In genomic region chr4:111943796-111944203, GRCh38 we compare ENCODE assay signal across 8 cellular contexts.
DNase-seq lines count a peak whose midpoint lies in the region; ATAC-seq and TF ChIP-seq lines count a peak whose summit lies in the region.

No MANE protein-coding gene starts in this region.

- no peaks in the 10 kb centered on the region for H3K9me3 ChIP-seq in Panc1 (ENCODE audit: control insufficient read depth, insufficient read depth, low read depth, low read length)

- intact Hi-C loops in Panc1 (cut with micrococcal nuclease; ENCODE audit: unreplicated experiment): loop anchor here (5.0 kb wide), 1 partner anchor 89 kb away; no protein-coding TSS in a partner anchor

- in situ Hi-C loops in Panc1 (cut with HindIII; ENCODE audit: low pct_unique_long_range_greater_than_20kb, low sequenced_read_pairs): no loop called here

- H3K4me3 ChIP-seq in Panc1 (ENCODE audit: low read depth in 2 of 2, low read length in 2 of 2): no peak overlapping the region
- no peak overlapping the region for H3K4me3 ChIP-seq in fibroblast of villous mesenchyme (ENCODE audit: low read depth, low read length)

- peak; percentile 9 for DNase-seq in DMS153 (lab: John Stamatoyannopoulos, UW)
- DNase-seq in DMS153 treated with DMSO at 0.1 percent for 48 hours (lab: John Stamatoyannopoulos, UW; ENCODE audit: unreplicated experiment): no peak
- DNase-seq in Panc1 (ENCODE audit: low read depth, low spot score): no peak
- DNase-seq in fibroblast of villous mesenchyme (ENCODE audit: low read depth): peak; percentile 42
- DNase-seq in type B pancreatic cell (ENCODE audit: extremely low spot score, unreplicated experiment): no peak
- no peak for DNase-seq in dedifferentiated amniotic fluid mesenchymal stem cell (ENCODE audit: extremely low spot score)

- no peak overlapping the region for H3K27ac ChIP-seq in Panc1 (ENCODE audit: low read length)

- no peaks in the 10 kb centered on the region for H3K36me3 ChIP-seq in Panc1 (ENCODE audit: control insufficient read depth, insufficient read depth, low read length)

- TF ChIP-seq CTCF in Panc1 (IDR thresholded peaks at IDR 0.05) (peak; percentile 64), fibroblast of villous mesenchyme (IDR thresholded peaks at IDR 0.05; ENCODE audit: insufficient read depth, low read depth, low read length) (peak; percentile 55), type B pancreatic cell (conservative IDR thresholded peaks at IDR 0.05) (peak; percentile 63)

- no peaks in the 10 kb centered on the region for H3K4me1 Mint-ChIP-seq in type B pancreatic cell (ENCODE audit: unreplicated experiment)

- H3K4me3 Mint-ChIP-seq in type B pancreatic cell: no peak overlapping the region

- H3K36me3 Mint-ChIP-seq in type B pancreatic cell: no peaks in the 10 kb centered on the region

- BruUV-seq in Panc1 (replicated peaks; lab: Mats Ljungman, UMichigan): no TSS peak

- H3K27me3 Mint-ChIP-seq in type B pancreatic cell: peaks cover 2% of the 10 kb centered on the region

- POLR2A ChIA-PET in Panc1 (lab: Charles Lee): interaction anchor here (1.0 kb wide), 1 partner anchor 87 kb away, joined by 3 read pairs; no protein-coding TSS in a partner anchor

- H3K27me3 ChIP-seq in Panc1 (ENCODE audit: control insufficient read depth, insufficient read depth, low read length): no peaks in the 10 kb centered on the region

- H3K4me1 ChIP-seq in Panc1 (ENCODE audit: control insufficient read depth, insufficient read depth, low read length): no peaks in the 10 kb centered on the region

- no peak overlapping the region for H3K27ac Mint-ChIP-seq in type B pancreatic cell

- peak; percentile 78 for ATAC-seq in GM21515 (IDR thresholded peaks at IDR 0.05; ENCODE audit: unreplicated experiment)
- peak; percentile 90 for ATAC-seq in HG03521 (IDR thresholded peaks at IDR 0.05; ENCODE audit: unreplicated experiment)
- ATAC-seq in Panc1: peak; percentile 74; the same call in 1 of the 2 replicates

- CTCF ChIA-PET in Panc1 (lab: Charles Lee): no interaction called here

- no peaks in the 10 kb centered on the region for H3K9me3 Mint-ChIP-seq in type B pancreatic cell

Comparison
In these comparisons a context has a peak if more than half of its experiments do, and no peak if none do; other contexts are left out.
1. DNase-seq: peak in DMS153 (single experiment) and fibroblast of villous mesenchyme (single experiment); none in DMS153 treated with DMSO at 0.1 percent for 48 hours (single experiment), Panc1 (single experiment), type B pancreatic cell (single experiment) and dedifferentiated amniotic fluid mesenchymal stem cell (single experiment).
2. Peak in every context shown above with its lines, with median percentiles within 50 percentile points of each other: ATAC-seq and CTCF ChIP-seq.